Comparison of ENCODE assay signal across 15 cellular contexts in the genomic region with DNA sequence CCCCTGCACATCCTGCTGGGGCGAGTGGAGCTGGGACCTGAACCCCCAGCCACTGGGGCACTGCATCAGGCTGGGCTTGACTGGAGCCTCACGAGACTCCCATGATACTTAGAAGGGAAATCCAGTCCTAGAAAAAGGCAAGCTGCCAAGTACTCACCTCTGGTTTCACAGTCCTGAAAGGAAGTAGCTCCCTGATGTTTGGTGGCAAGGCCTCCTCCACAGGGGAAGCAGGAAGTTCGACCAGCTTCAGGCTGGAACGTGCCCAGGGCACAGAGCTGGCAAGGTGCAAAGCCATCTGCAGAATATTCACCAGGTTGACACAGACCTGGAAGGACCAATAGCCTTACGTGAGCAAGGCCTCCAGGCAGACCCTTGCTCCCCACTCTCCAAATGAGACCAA.
"Had no signal": no experiment of that assay in that cellular context is flagged by ENCODE, and none has a peak within 500 bp of the region (broad histone marks: within the 10 kb centered on the region; RNA-seq: fewer than 3 reads in every experiment).

No MANE protein-coding gene starts in this region.

- ATAC-seq: activated CD4-positive, CD25-positive, alpha-beta regulatory T cell treated with anti-CD3 and anti-CD28 coated beads, Interleukin-2, amount 50 U/mL, for 24 hours; activated T-cell treated with anti-CD3 and anti-CD28 coated beads, Interleukin-2, amount 50 U/mL, for 4 hours; heart left ventricle; sciatic nerve; stimulated activated naive B cell treated with anti-CD40 and anti-IgM and Interleukin-4, amounts not matched to agents 10 μg/mL and 1 μg/mL and 100 μg/mL, for 72 hours had no signal

- H3K36me3 ChIP-seq: brain microvascular endothelial cell, esophagus squamous epithelium, heart left ventricle, left lung, transverse colon had no signal

- H3K27me3 ChIP-seq: brain microvascular endothelial cell, esophagus squamous epithelium, heart left ventricle, left lung, transverse colon had no signal

- DNase-seq: activated gamma-delta T cell; activated naive CD8-positive, alpha-beta T cell treated with anti-CD3 and anti-CD28 coated beads for 36 hours; activated T-cell treated with anti-CD3 and anti-CD28 coated beads, Interleukin-2, amount 50 U/mL, for 4 hours; brain microvascular endothelial cell; esophagus squamous epithelium; foreskin fibroblast; heart left ventricle; left lung; nephron progenitor cell; stimulated activated CD4-positive, alpha-beta T cell treated with anti-CD3 and anti-CD28 coated beads, Interleukin-2, amount 100 ng/mL, for 24 hours; stimulated activated naive B cell treated with anti-CD40 and anti-IgM and Interleukin-4, amounts not matched to agents 10 μg/mL and 1 μg/mL and 100 μg/mL, for 72 hours; T-helper 2 cell; transverse colon had no signal

- H3K4me3 ChIP-seq: esophagus squamous epithelium, heart left ventricle, left lung, transverse colon had no signal

- H3K9me3 ChIP-seq: esophagus squamous epithelium, heart left ventricle, left lung, transverse colon had no signal

- H3K27ac ChIP-seq: brain microvascular endothelial cell, esophagus squamous epithelium, heart left ventricle, left lung, transverse colon had no signal

- H3K4me1 ChIP-seq: esophagus squamous epithelium, left lung, transverse colon had no signal
